1 cellular context compared by ENCODE assay signal in genomic region chr17:40319651-40320550, GRCh38.
TF ChIP-seq lines count a peak whose summit lies in the region.

No MANE protein-coding gene starts in this region.

TF ChIP-seq in H1, 55 proteins besides CTCF, POLR2A, EP300 and RAD21:
- TF ChIP-seq HDAC2 (IDR thresholded peaks at IDR 0.05; ENCODE audit: borderline replicate concordance in 1 of 2, low read depth in 2 of 2, low read length in 2 of 2): no peak
- no peak for TF ChIP-seq SIRT6 (IDR thresholded peaks at IDR 0.05; ENCODE audit: low read length)
- no peak for TF ChIP-seq JUND (IDR thresholded peaks at IDR 0.05; ENCODE audit: low read length)
- TF ChIP-seq JUN (IDR thresholded peaks at IDR 0.05; ENCODE audit: low read depth, low read length): no peak
- no peak for TF ChIP-seq SRF (IDR thresholded peaks at IDR 0.05; ENCODE audit: low read depth, low read length)
- TF ChIP-seq CHD2 (IDR thresholded peaks at IDR 0.05; ENCODE audit: low read length): no peak
